ENCODE assay signal across 21 cellular contexts in the genomic region with DNA sequence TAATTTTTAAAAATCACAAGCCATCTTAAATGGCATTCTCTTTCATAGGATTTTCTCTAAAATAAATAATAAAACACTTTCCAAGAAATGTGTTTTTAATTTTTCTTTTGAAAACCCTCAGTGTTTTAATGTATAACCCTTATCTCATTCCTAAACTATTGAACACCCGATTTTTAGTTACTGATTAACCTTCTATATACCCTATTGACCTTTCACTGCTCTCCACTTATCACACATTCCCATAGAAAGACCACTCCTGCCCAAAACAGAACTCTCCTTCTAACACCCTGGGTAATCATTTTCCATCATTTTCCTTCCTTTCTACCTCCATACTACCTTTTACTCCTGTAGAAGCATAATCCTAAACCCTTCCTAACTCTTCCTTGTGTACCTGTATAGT.
DNase-seq lines count a peak whose midpoint lies in the region; ATAC-seq, FAIRE-seq and TF ChIP-seq lines count a peak whose summit lies in the region.
"Had no signal": no experiment of that assay in that cellular context is flagged by ENCODE, and none has a peak within 500 bp of the region (broad histone marks: within the 10 kb centered on the region; RNA-seq: fewer than 3 reads in every experiment).

No MANE protein-coding gene starts in this region.

- BruUV-seq in K562 (replicated peaks; lab: Mats Ljungman, UMichigan): no TSS peak

- H3K27me3 Mint-ChIP-seq in GM23338 (ENCODE audit: insufficient read depth, low read depth, poor library complexity) (no peaks in the 10 kb centered on the region), type B pancreatic cell (no peaks in the 10 kb centered on the region)
- H3K27me3 Mint-ChIP-seq in naive thymus-derived CD4-positive, alpha-beta T cell: no peaks in the 10 kb centered on the region
- H3K27me3 Mint-ChIP-seq: B cell had no signal

- ATAC-seq in GM23338 (no peak), K562 (no peak), left lobe of liver (peak; percentile 38)
- no peak for ATAC-seq in naive thymus-derived CD4-positive, alpha-beta T cell
- ATAC-seq: Right ventricle myocardium inferior had no signal

- CTCF ChIA-PET in K562 (lab: Yijun Ruan, JAX; ENCODE audit: low intra/inter-chr PET ratio): no interaction called here
- CTCF ChIA-PET in naive thymus-derived CD4-positive, alpha-beta T cell (lab: Charles Lee): no interaction called here

- 24% methylated on average over 1 of the region's 1 CpG for WGBS in K562 (ENCODE audit: insufficient coverage, low coverage, missing lambda C conversion rate)

- H3K4me3 ChIP-seq in GM23338 (no peak overlapping the region), K562 (no peak overlapping the region)
- no peak overlapping the region for H3K4me3 ChIP-seq in naive thymus-derived CD4-positive, alpha-beta T cell (ENCODE audit: low read length)
- H3K4me3 ChIP-seq: SJSA1 had no signal

- H3K27ac ChIP-seq in GM23338 (ENCODE audit: low read depth) (0 out of 2 replicates have a peak overlapping the region, but pooled peaks have one; percentile 5), K562 (ENCODE audit: extremely low read depth, low read depth, low read length) (no peak overlapping the region)
- no peak overlapping the region for H3K27ac ChIP-seq in naive thymus-derived CD4-positive, alpha-beta T cell (ENCODE audit: low read depth, low read length)
- H3K27ac ChIP-seq: KMS-11, SJSA1 had no signal

- TF ChIP-seq CTCF in GM23338 (conservative IDR thresholded peaks at IDR 0.05; ENCODE audit: low read depth in 2 of 2) (no peak), K562 (IDR thresholded peaks at IDR 0.05 in 2 of 3, conservative IDR thresholded peaks at IDR 0.05 in 1 of 3; ENCODE audit: insufficient read depth in 2 of 3, low read depth in 1 of 3, low read length in 3 of 3) (no peak), type B pancreatic cell (conservative IDR thresholded peaks at IDR 0.05) (no peak)

- H3K27ac Mint-ChIP-seq in GM23338 (no peak overlapping the region), type B pancreatic cell (peak overlapping the region; percentile 12)
- H3K27ac Mint-ChIP-seq in naive thymus-derived CD4-positive, alpha-beta T cell: peak overlapping the region in 3 of 9 donors; percentile 1 to 67 (median 28)
- H3K27ac Mint-ChIP-seq: B cell had no signal

- H3K9ac ChIP-seq in K562 (ENCODE audit: insufficient read depth in 1 of 2, low read depth in 2 of 2, low read length in 2 of 2): no peak overlapping the region
- H3K9ac ChIP-seq: KMS-11 had no signal

- H3K9me3 Mint-ChIP-seq in GM23338 (no peaks in the 10 kb centered on the region), type B pancreatic cell (no peaks in the 10 kb centered on the region)
- H3K9me3 Mint-ChIP-seq in naive thymus-derived CD4-positive, alpha-beta T cell: no peaks in the 10 kb centered on the region
- H3K9me3 Mint-ChIP-seq: CD14-positive monocyte had no signal

- H3K4me1 ChIP-seq in GM23338 (ENCODE audit: insufficient read depth): peaks cover 36% of the 10 kb centered on the region
- H3K4me1 ChIP-seq in K562 (replicated peaks in 1 of 2; ENCODE audit: control insufficient read depth in 2 of 2, insufficient read depth in 2 of 2, low read length in 2 of 2): no peaks in the 10 kb centered on the region
- H3K4me1 ChIP-seq in naive thymus-derived CD4-positive, alpha-beta T cell (ENCODE audit: control insufficient read depth in 2 of 2, insufficient read depth in 2 of 2, low read length in 2 of 2): peaks cover 0 to 7% of the 10 kb centered on the region in 2 donors
- H3K4me1 ChIP-seq: SJSA1 had no signal

- intact Hi-C loops in K562 (cut with micrococcal nuclease): no loop called here
- intact Hi-C loops in naive thymus-derived CD4-positive, alpha-beta T cell (cut with micrococcal nuclease): loop anchor here in 1 of 2 donors (2.0 kb wide), 1 partner anchor 16 kb away; no protein-coding TSS in a partner anchor

- H3K36me3 ChIP-seq in GM23338 (ENCODE audit: insufficient read depth): no peaks in the 10 kb centered on the region
- 0 out of 3 replicates have a peak, but pooled peaks cover 2% of the 10 kb centered on the region for H3K36me3 ChIP-seq in K562 (ENCODE audit: control insufficient read depth, insufficient read depth, low read length)
- no peaks in the 10 kb centered on the region for H3K36me3 ChIP-seq in naive thymus-derived CD4-positive, alpha-beta T cell (ENCODE audit: control insufficient read depth in 2 of 3, insufficient read depth in 3 of 3, low read length in 3 of 3)
- H3K36me3 ChIP-seq: SJSA1 had no signal

- H3K9me1 ChIP-seq in K562 (ENCODE audit: control insufficient read depth, insufficient read depth, low read length): no peaks in the 10 kb centered on the region

- H3K9me3 ChIP-seq in K562 (replicated peaks; ENCODE audit: control insufficient read depth, insufficient read depth, low read depth, low read length): no peaks in the 10 kb centered on the region
- H3K9me3 ChIP-seq in naive thymus-derived CD4-positive, alpha-beta T cell (ENCODE audit: control insufficient read depth in 2 of 3, low read length in 3 of 3): no peaks in the 10 kb centered on the region
- H3K9me3 ChIP-seq: SJSA1 had no signal

- FAIRE-seq in K562 (lab: Jason Lieb, UNC): no peak
- FAIRE-seq: A204.1 had no signal

- POLR2A ChIA-PET in K562 (lab: Yijun Ruan, JAX): interaction anchor here (0.6 to 0.8 kb wide), 2 partner anchors 17 to 138 kb away, joined by 3 read pairs; no protein-coding TSS in a partner anchor
- POLR2A ChIA-PET in naive thymus-derived CD4-positive, alpha-beta T cell (lab: Charles Lee): interaction anchor here (1.0 kb wide), 1 partner anchor 106 kb away, joined by 3 read pairs; no protein-coding TSS in a partner anchor

- DNase-seq in GM23338 (ENCODE audit: low spot score) (no peak), K562 (ENCODE audit: extremely low read depth in 1 of 4, low spot score in 3 of 4) (no peak), left lobe of liver (ENCODE audit: low spot score) (no peak), type B pancreatic cell (ENCODE audit: extremely low spot score, unreplicated experiment) (no peak), retina (no peak), foreskin melanocyte (no peak)
- DNase-seq in naive thymus-derived CD4-positive, alpha-beta T cell: no peak
- DNase-seq: EL, GF-D8, H7, NCI-H1092 treated with DMSO at 0.1 percent for 48 hours, NCI-H1436 treated with DMSO at 0.1 percent for 48 hours, NCI-H1930, NCI-H526, OCI-M1 had no signal

- in situ Hi-C loops in K562 (cut with MboI): no loop called here

- TF ChIP-seq RAD21 in K562 (CRISPR knock-in tag; conservative IDR thresholded peaks at IDR 0.05 in 1 of 2, IDR thresholded peaks at IDR 0.05 in 1 of 2): no peak

- no peaks in the 10 kb centered on the region for H3K27me3 ChIP-seq in GM23338 (ENCODE audit: insufficient read depth)
- no peaks in the 10 kb centered on the region for H3K27me3 ChIP-seq in K562 (ENCODE audit: control insufficient read depth in 2 of 2, insufficient read depth in 2 of 2, low read length in 2 of 2)
- H3K27me3 ChIP-seq in naive thymus-derived CD4-positive, alpha-beta T cell (ENCODE audit: control insufficient read depth in 2 of 2, insufficient read depth in 2 of 2, low read length in 2 of 2): no peaks in the 10 kb centered on the region
- H3K27me3 ChIP-seq: SJSA1 had no signal

- no peak overlapping the region for H3K4me2 ChIP-seq in GM23338
- H3K4me2 ChIP-seq in K562 (ENCODE audit: insufficient read depth, low read length): no peak overlapping the region
- H3K4me2 ChIP-seq: KMS-11 had no signal

- no peaks in the 10 kb centered on the region for H3K9me2 ChIP-seq in GM23338 (ENCODE audit: insufficient read depth)

- no peaks in the 10 kb centered on the region for H3K36me3 Mint-ChIP-seq in GM23338 (ENCODE audit: low read depth)
- peaks cover 15% of the 10 kb centered on the region for H3K36me3 Mint-ChIP-seq in type B pancreatic cell
- peaks cover 14 to 45% (median 34%) of the 10 kb centered on the region in 5 donors for H3K36me3 Mint-ChIP-seq in naive thymus-derived CD4-positive, alpha-beta T cell

- H3K4me3 Mint-ChIP-seq in GM23338 (no peak overlapping the region), type B pancreatic cell (peak overlapping the region; percentile 16)
- peak overlapping the region in 2 of 10 donors; percentile 3 to 16 for H3K4me3 Mint-ChIP-seq in naive thymus-derived CD4-positive, alpha-beta T cell
- H3K4me3 Mint-ChIP-seq: B cell, CD14-positive monocyte had no signal

- H3K4me1 Mint-ChIP-seq in GM23338 (peaks cover 58% of the 10 kb centered on the region), type B pancreatic cell (ENCODE audit: unreplicated experiment) (peaks cover 8% of the 10 kb centered on the region)
- peaks cover 14 to 81% (median 68%) of the 10 kb centered on the region in 7 donors for H3K4me1 Mint-ChIP-seq in naive thymus-derived CD4-positive, alpha-beta T cell
- H3K4me1 Mint-ChIP-seq: CD14-positive monocyte had no signal

- H4K20me1 ChIP-seq in GM23338 (replicated peaks; ENCODE audit: insufficient read depth) (no peaks in the 10 kb centered on the region), K562 (replicated peaks; ENCODE audit: control insufficient read depth, insufficient read depth, low read length) (no peaks in the 10 kb centered on the region)

- H2AFZ ChIP-seq in GM23338 (no peak overlapping the region), K562 (ENCODE audit: low read depth, low read length) (no peak overlapping the region)

- no peaks in the 10 kb centered on the region for H3F3A ChIP-seq in GM23338 (replicated peaks; ENCODE audit: low read depth)

- no peak for TF ChIP-seq EP300 in K562 (IDR thresholded peaks at IDR 0.05; ENCODE audit: low read length)

- H3K79me2 ChIP-seq in GM23338 (replicated peaks; ENCODE audit: insufficient read depth) (peaks cover 25% of the 10 kb centered on the region), K562 (ENCODE audit: control insufficient read depth, insufficient read depth, low read length) (no peaks in the 10 kb centered on the region)

- TF ChIP-seq POLR2A in K562 (conservative IDR thresholded peaks at IDR 0.05): no peak

TF ChIP-seq in K562, 482 proteins besides CTCF, POLR2A, EP300 and RAD21:
- TF ChIP-seq ARHGAP35 (IDR thresholded peaks at IDR 0.05; ENCODE audit: partially characterized antibody) (peak; percentile 39), ZNF507 (tag; conservative IDR thresholded peaks at IDR 0.05) (no peak), PTTG1 (tag; IDR thresholded peaks at IDR 0.05; ENCODE audit: low read depth) (no peak)
TF ChIP-seq in K562: peak in this region for 1.
